Comparison of ENCODE assay signal across 24 cellular contexts in genomic region chr5:31366941-31367340, GRCh38.
DNase-seq lines count a peak whose midpoint lies in the region; ATAC-seq and TF ChIP-seq lines count a peak whose summit lies in the region.
"Had no signal": no experiment of that assay in that cellular context is flagged by ENCODE, and none has a peak within 500 bp of the region (broad histone marks: within the 10 kb centered on the region; RNA-seq: fewer than 3 reads in every experiment).

No MANE protein-coding gene starts in this region.

- TF ChIP-seq CTCF in retinal pigment epithelial cell (conservative IDR thresholded peaks at IDR 0.05; ENCODE audit: low read depth, low read length), result no peak

- no peak overlapping the region for H3K4me3 ChIP-seq in retinal pigment epithelial cell (ENCODE audit: low read length)
- H3K4me3 ChIP-seq: gastrocnemius medialis, psoas muscle, spleen had no signal

- DNase-seq in GM04504 (ENCODE audit: low read depth) (peak; percentile 52), globus pallidus (ENCODE audit: low spot score) (peak; percentile 4), retinal pigment epithelial cell (ENCODE audit: low read depth) (peak; percentile 88), T-helper 9 cell (no peak), NCI-H446 treated with DMSO at 0.1 percent for 48 hours (lab: John Stamatoyannopoulos, UW) (no peak)
- no peak for DNase-seq in activated CD4-positive, alpha-beta T cell treated with anti-CD3 and anti-CD28 coated beads, Interleukin-2, amount 50 U/mL, for 4 hours
- DNase-seq: activated CD4-positive, alpha-beta T cell treated with anti-CD3 and anti-CD28 coated beads for 4 hours; BE2C; Caco-2; DND-41; gastrocnemius medialis; mesendoderm; NCI-H146; NCI-H2171; NCI-H526 treated with DMSO at 0.1 percent for 48 hours; psoas muscle; SHP77; spleen; stimulated activated CD4-positive, alpha-beta T cell treated with anti-CD3 and anti-CD28 coated beads, Interleukin-4, amount 100 ng/mL, for 4 hours; stimulated activated naive CD8-positive, alpha-beta T cell treated with anti-CD3 and anti-CD28 coated beads, Interleukin-15, amount 100 ng/mL, for 72 hours; T-cell had no signal

- peak; percentile 54 for ATAC-seq in SK-N-SH treated with all-trans-retinoic acid at 6 μM for 48 hours
- ATAC-seq in GM18867 (IDR thresholded peaks at IDR 0.05; ENCODE audit: unreplicated experiment), result no peak
- ATAC-seq: activated naive CD4-positive, alpha-beta T cell treated with anti-CD3 and anti-CD28 coated beads, Interleukin-2, amount 50 U/mL, for 72 hours; gastrocnemius medialis; psoas muscle; stimulated activated naive CD8-positive, alpha-beta T cell treated with anti-CD3 and anti-CD28 coated beads, Interleukin-15, amount 100 ng/mL, for 72 hours; T-cell had no signal

TF ChIP-seq in SK-N-SH treated with all-trans-retinoic acid at 6 μM for 48 hours, 23 proteins besides CTCF, POLR2A, EP300 and RAD21:
- TF ChIP-seq POU6F1 (CRISPR knock-in tag; IDR thresholded peaks at IDR 0.05; ENCODE audit: borderline replicate concordance, low read depth) (peak; percentile 29; the same call in 1 of the 2 replicates), ZFP30 (CRISPR knock-in tag; IDR thresholded peaks at IDR 0.05) (no peak), SNAI2 (CRISPR knock-in tag; IDR thresholded peaks at IDR 0.05) (peak; percentile 27; the same call in 1 of the 2 replicates), TSHZ2 (CRISPR knock-in tag; IDR thresholded peaks at IDR 0.05) (no peak), PPARA (CRISPR knock-in tag; IDR thresholded peaks at IDR 0.05; ENCODE audit: borderline replicate concordance) (no peak), TOX (CRISPR knock-in tag; IDR thresholded peaks at IDR 0.05; ENCODE audit: borderline replicate concordance) (peak; percentile 81), PATZ1 (CRISPR knock-in tag; IDR thresholded peaks at IDR 0.05; ENCODE audit: borderline replicate concordance) (peak; percentile 77), CSDC2 (CRISPR knock-in tag; IDR thresholded peaks at IDR 0.05) (peak; percentile 82; the same call in 1 of the 2 replicates), RARB (CRISPR knock-in tag; IDR thresholded peaks at IDR 0.05) (0 out of 2 replicates have a peak, but pooled peaks have one; percentile 78), ESRRG (CRISPR knock-in tag; IDR thresholded peaks at IDR 0.05) (no peak), GLIS3 (CRISPR knock-in tag; IDR thresholded peaks at IDR 0.05) (no peak), ZC3H10 (CRISPR knock-in tag; IDR thresholded peaks at IDR 0.05) (no peak), CSRNP3 (CRISPR knock-in tag; IDR thresholded peaks at IDR 0.05) (no peak), ZNF565 (CRISPR knock-in tag; conservative IDR thresholded peaks at IDR 0.05; ENCODE audit: low read depth) (no peak), ZFP3 (CRISPR knock-in tag; IDR thresholded peaks at IDR 0.05) (0 out of 2 replicates have a peak, but pooled peaks have one; percentile 46), ZNF70 (CRISPR knock-in tag; IDR thresholded peaks at IDR 0.05) (no peak), ISL1 (CRISPR knock-in tag; IDR thresholded peaks at IDR 0.05) (peak; percentile 97), CREB5 (CRISPR knock-in tag; IDR thresholded peaks at IDR 0.05; ENCODE audit: low read depth) (no peak)
TF ChIP-seq in SK-N-SH treated with all-trans-retinoic acid at 6 μM for 48 hours: peak in this region for 8.

Comparison
In these comparisons a context has a peak if more than half of its experiments do, and no peak if none do; other contexts are left out.
1. DNase-seq: peak in GM04504 (single experiment), globus pallidus (single experiment) and retinal pigment epithelial cell (single experiment); none in T-helper 9 cell (single experiment), activated CD4-positive, alpha-beta T cell treated with anti-CD3 and anti-CD28 coated beads, Interleukin-2, amount 50 U/mL, for 4 hours (0 of 2) and NCI-H446 treated with DMSO at 0.1 percent for 48 hours (single experiment).